In the genomic region with DNA sequence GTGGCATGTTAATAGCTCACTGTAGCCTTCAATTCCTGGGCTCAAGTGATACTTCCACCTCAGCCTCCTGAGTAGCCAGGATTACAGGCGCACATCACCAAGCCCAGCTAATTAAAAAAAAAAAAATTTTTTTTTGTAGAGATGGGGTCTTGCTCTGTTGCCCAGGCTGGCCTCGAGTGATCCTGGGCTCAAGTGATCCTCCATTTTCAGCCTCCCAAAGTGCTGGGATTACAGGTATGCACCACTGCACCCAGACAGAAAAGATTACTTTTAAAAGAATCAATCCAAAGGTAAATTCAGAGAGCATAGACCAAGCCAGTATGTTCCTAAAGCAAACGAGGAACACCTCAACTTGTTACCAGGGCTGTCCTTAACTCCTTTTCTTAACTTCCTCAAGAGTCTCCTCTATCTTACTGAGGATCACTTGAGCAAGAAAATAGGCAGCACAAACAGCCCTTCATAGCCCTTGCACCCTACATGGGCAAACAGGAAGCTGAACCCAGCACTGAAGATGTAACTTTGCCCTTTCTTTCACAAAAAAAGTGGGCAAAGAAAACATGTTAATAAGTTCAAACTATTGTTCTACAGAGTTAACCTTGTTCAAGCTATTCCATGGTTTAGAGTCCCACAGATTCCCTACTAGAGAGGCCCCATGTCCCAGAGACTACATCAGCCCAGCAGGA, we compare ENCODE assay signal across 1 cellular context.
TF ChIP-seq lines count a peak whose summit lies in the region.

No MANE protein-coding gene starts in this region.

TF ChIP-seq in WTC11, 78 proteins besides CTCF, POLR2A, EP300 and RAD21 (continued from another document):
- TF ChIP-seq ZNF121 (CRISPR knock-in tag; IDR thresholded peaks at IDR 0.05), result 0 out of 2 replicates have a peak, but pooled peaks have one; percentile 30
